8 cellular contexts compared by ENCODE assay signal in genomic region chr6:144876689-144877088, GRCh38.
"Had no signal": no experiment of that assay in that cellular context is flagged by ENCODE, and none has a peak within 500 bp of the region (broad histone marks: within the 10 kb centered on the region; RNA-seq: fewer than 3 reads in every experiment).

No MANE protein-coding gene starts in this region.

- ATAC-seq: GM12878 had no signal

- FAIRE-seq: G401.6, GM12878, GM12891, GM12892, GM18507, GM19239 had no signal

- H3K4me3 ChIP-seq: GM12878 had no signal

- DNase-seq: GDM1, GF-D8 had no signal
